In genomic region chr4:146134761-146135160, GRCh38 we compare ENCODE assay signal across 2 cellular contexts.
A peak's percentile ranks its signal among the peaks of the same experiment; 100 is the strongest.
TF ChIP-seq lines count a peak whose summit lies in the region.

No MANE protein-coding gene starts in this region.

TF ChIP-seq in liver, 16 proteins besides CTCF, POLR2A, EP300 and RAD21 (continued from another document):
- TF ChIP-seq TAF1 (conservative IDR thresholded peaks at IDR 0.05) (no peak), FOXA2 (IDR thresholded peaks at IDR 0.05) (peak; percentile 64), FOXA1 (IDR thresholded peaks at IDR 0.05) (peak; percentile 75), YY1 (IDR thresholded peaks at IDR 0.05) (peak; percentile 23), GABPA (IDR thresholded peaks at IDR 0.05 in 1 of 2, conservative IDR thresholded peaks at IDR 0.05 in 1 of 2) (no peak), MAX (IDR thresholded peaks at IDR 0.05) (peak; percentile 51)
TF ChIP-seq in liver: peak in this region for 4.

TF ChIP-seq in HepG2, 621 proteins besides CTCF, POLR2A, EP300 and RAD21:
- TF ChIP-seq E2F2 (CRISPR knock-in tag; IDR thresholded peaks at IDR 0.05; ENCODE audit: borderline replicate concordance) (no peak), ZFP36L1 (CRISPR knock-in tag; IDR thresholded peaks at IDR 0.05) (no peak), MTA1 (CRISPR knock-in tag; IDR thresholded peaks at IDR 0.05; ENCODE audit: borderline replicate concordance) (no peak), ZNF3 (CRISPR knock-in tag; IDR thresholded peaks at IDR 0.05) (no peak), MAF1 (CRISPR knock-in tag; IDR thresholded peaks at IDR 0.05; ENCODE audit: borderline replicate concordance) (no peak), KAT2B (IDR thresholded peaks at IDR 0.05; ENCODE audit: borderline replicate concordance, low read depth, low read length) (no peak), ZNF790 (CRISPR knock-in tag; IDR thresholded peaks at IDR 0.05; ENCODE audit: borderline replicate concordance) (no peak), SRSF9 (IDR thresholded peaks at IDR 0.05; ENCODE audit: borderline replicate concordance, insufficient read depth, low read depth, low read length, poor library complexity, severe bottlenecking) (no peak)
TF ChIP-seq in HepG2: peak in this region for 0.
